Comparison of ENCODE assay signal across 8 cellular contexts in genomic region chr17:45501092-45501707, GRCh38. TPM values are rescaled to one million over a fixed set of nuclear protein-coding genes. Genes with fewer than 3 reads are reported as not detected.
DNase-seq lines count a peak whose midpoint lies in the region; ATAC-seq, FAIRE-seq and TF ChIP-seq lines count a peak whose summit lies in the region.
"Not testable (repeated sequence)": the region's sequence is repeated elsewhere in the genome, so short reads cannot be mapped to it uniquely, and the experiment has no call there.

No MANE protein-coding gene starts in this region.

- H3K27me3 Mint-ChIP-seq in astrocyte (ENCODE audit: low read depth, unreplicated experiment); effector memory CD8-positive, alpha-beta T cell; naive thymus-derived CD8-positive, alpha-beta T cell: not testable (repeated sequence)

- not testable (repeated sequence) for H3K4me3 ChIP-seq in astrocyte (ENCODE audit: insufficient read depth, low read depth, low read length); hepatocyte

- not testable (repeated sequence) for H3K9me3 ChIP-seq in astrocyte (ENCODE audit: insufficient read depth, low read depth, low read length); hepatocyte (ENCODE audit: low read depth)

- DNase-seq in GM13977 (ENCODE audit: low spot score); astrocyte (ENCODE audit: low read depth); effector memory CD8-positive, alpha-beta T cell; hepatocyte (ENCODE audit: low spot score): not testable (repeated sequence)
- DNase-seq in naive thymus-derived CD8-positive, alpha-beta T cell, result peak in 2 of 10 donors; percentile 10 to 22
- DNase-seq in stimulated activated CD4-positive, alpha-beta T cell treated with anti-CD3 and anti-CD28 coated beads, Interleukin-4, amount 100 ng/mL, for 1 hour, result peak; percentile 7

- H3K4me2 ChIP-seq in astrocyte (ENCODE audit: low read length); hepatocyte: not testable (repeated sequence)

- not testable (repeated sequence) for H3K4me3 Mint-ChIP-seq in astrocyte (ENCODE audit: unreplicated experiment); effector memory CD8-positive, alpha-beta T cell
- H3K4me3 Mint-ChIP-seq in naive thymus-derived CD8-positive, alpha-beta T cell, result peak overlapping the region in 2 of 10 donors; percentile 27 to 33

- not testable (repeated sequence) for H2AFZ ChIP-seq in astrocyte (ENCODE audit: low read depth, low read length); hepatocyte

- not testable (repeated sequence) for FAIRE-seq in astrocyte (lab: Jason Lieb, UNC)

- POLR2A ChIA-PET in naive thymus-derived CD8-positive, alpha-beta T cell (lab: Charles Lee), result not testable (repeated sequence)

- H3K27me3 ChIP-seq in astrocyte (ENCODE audit: insufficient read depth, low read length); hepatocyte: not testable (repeated sequence)

- not testable (repeated sequence) for H3K27ac Mint-ChIP-seq in astrocyte (ENCODE audit: unreplicated experiment); effector memory CD8-positive, alpha-beta T cell; naive thymus-derived CD8-positive, alpha-beta T cell

- H3K79me2 ChIP-seq in astrocyte (ENCODE audit: insufficient read depth, low read length); hepatocyte: not testable (repeated sequence)

- not testable (repeated sequence) for H3K9me3 Mint-ChIP-seq in astrocyte (ENCODE audit: unreplicated experiment); effector memory CD8-positive, alpha-beta T cell; naive thymus-derived CD8-positive, alpha-beta T cell

- not testable (repeated sequence) for H3K4me1 ChIP-seq in astrocyte (ENCODE audit: insufficient read depth, low read length); hepatocyte (ENCODE audit: insufficient read depth)

- H3K36me3 Mint-ChIP-seq in astrocyte (ENCODE audit: low read depth, unreplicated experiment); effector memory CD8-positive, alpha-beta T cell (ENCODE audit: insufficient read depth); naive thymus-derived CD8-positive, alpha-beta T cell: not testable (repeated sequence)

- WGBS in hepatocyte (ENCODE audit: low lambda C conversion rate, missing lambda C conversion rate), result 20% methylated on average over 19 of the region's 33 CpGs

- peak; percentile 54 for ATAC-seq in effector memory CD8-positive, alpha-beta T cell (replicated peaks)
- peak; percentile 67 to 75 for ATAC-seq in naive thymus-derived CD8-positive, alpha-beta T cell

- not testable (repeated sequence) for H3K36me3 ChIP-seq in astrocyte (ENCODE audit: insufficient read depth, low read length); hepatocyte (replicated peaks; ENCODE audit: insufficient read depth, low read depth)

- H3K9me2 ChIP-seq in hepatocyte (replicated peaks; ENCODE audit: insufficient read depth), result not testable (repeated sequence)

- in situ Hi-C loops in GM13977 (cut with MboI; ENCODE audit: low pct_unique_long_range_greater_than_20kb, low sequenced_read_pairs, unreplicated experiment), result not testable (repeated sequence)

- not testable (repeated sequence) for H3K27ac ChIP-seq in 22Rv1; VCaP; astrocyte (ENCODE audit: low read depth, low read length); hepatocyte

- not testable (repeated sequence) for H3K4me1 Mint-ChIP-seq in astrocyte (ENCODE audit: low read depth, unreplicated experiment); effector memory CD8-positive, alpha-beta T cell (ENCODE audit: low read depth in 2 of 2); naive thymus-derived CD8-positive, alpha-beta T cell

- peak; percentile 33 for TF ChIP-seq CTCF in 22Rv1 (IDR thresholded peaks at IDR 0.05)
- TF ChIP-seq CTCF in GM13977 (IDR thresholded peaks at IDR 0.05; ENCODE audit: extremely low read depth, insufficient read depth, missing control alignments), result peak; percentile 31
- peak; percentile 45 for TF ChIP-seq CTCF in VCaP (conservative IDR thresholded peaks at IDR 0.05)
- TF ChIP-seq CTCF in astrocyte (IDR thresholded peaks at IDR 0.05; ENCODE audit: insufficient read depth, low read depth, low read length), result peak; percentile 8
- TF ChIP-seq CTCF in hepatocyte (IDR thresholded peaks at IDR 0.05; ENCODE audit: poor library complexity), result peak; percentile 12

- not testable (repeated sequence) for H4K20me1 ChIP-seq in astrocyte (ENCODE audit: insufficient read depth, low read length); hepatocyte (ENCODE audit: insufficient read depth, poor library complexity, severe bottlenecking)

- not testable (repeated sequence) for H3K9ac ChIP-seq in astrocyte (ENCODE audit: low read length)

RNA-seq across cellular contexts. Expression of gene PLEKHM1, which starts 10.7 kb away (rescaled TPM):
- total RNA-seq in astrocyte (32.5 and 41.9 TPM in 2 replicates), hepatocyte (18.4 and 22.0 TPM in 2 replicates)
- polyA plus RNA-seq in hepatocyte, result 18.5 and 23.8 TPM in 2 replicates
- total RNA-seq in naive thymus-derived CD8-positive, alpha-beta T cell, result 10 to 100 TPM; 78.0 to 92.7 TPM
- polyA plus RNA-seq in naive thymus-derived CD8-positive, alpha-beta T cell, result 10 to 100 TPM; 12.4 to 14.7 (median 12.8) TPM
